23 cellular contexts compared by ENCODE assay signal in the genomic region with DNA sequence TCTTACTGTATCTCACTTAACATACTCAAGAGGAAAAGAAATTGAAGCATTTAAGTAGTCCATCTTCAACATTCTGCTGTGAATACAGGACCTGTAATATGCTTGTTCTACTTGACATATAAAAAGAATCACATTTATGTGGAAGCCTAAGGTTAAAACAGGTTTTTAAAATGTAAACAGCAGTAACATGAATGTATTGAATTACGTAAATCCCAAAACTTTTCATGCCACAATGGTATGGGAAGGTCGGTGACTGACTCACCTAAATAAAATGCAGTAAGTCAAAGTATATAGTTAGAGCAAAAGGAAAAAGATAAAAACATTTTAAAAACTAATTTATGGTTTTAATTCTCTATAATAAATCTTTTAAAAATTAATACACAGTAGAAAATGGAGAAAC.
DNase-seq lines count a peak whose midpoint lies in the region; ATAC-seq and TF ChIP-seq lines count a peak whose summit lies in the region.
"Had no signal": no experiment of that assay in that cellular context is flagged by ENCODE, and none has a peak within 500 bp of the region (broad histone marks: within the 10 kb centered on the region; RNA-seq: fewer than 3 reads in every experiment).

No MANE protein-coding gene starts in this region.

- no peaks in the 10 kb centered on the region for H3K36me3 Mint-ChIP-seq in GM23338 (ENCODE audit: low read depth)
- H3K36me3 Mint-ChIP-seq in T-helper 2 cell treated with Interferon-gamma antibody and Interleukin-4, amounts not matched to agents 5 μg/mL and 100 μg/mL, for 36 hours (ENCODE audit: low read depth), result no peaks in the 10 kb centered on the region
- H3K36me3 Mint-ChIP-seq: IgD-negative memory B cell; memory B cell; natural killer cell treated with Interleukin-12 subunit alpha and Interleukin-12 subunit beta and Interleukin-15 and Interleukin-18, amount 100 ng/mL, for 72 hours had no signal

- no peaks in the 10 kb centered on the region for H3F3A ChIP-seq in GM23338 (replicated peaks; ENCODE audit: low read depth)

- peaks cover 7% of the 10 kb centered on the region; the same call in 1 of the 2 replicates for H3K4me1 ChIP-seq in GM23338 (ENCODE audit: insufficient read depth)
- H3K4me1 ChIP-seq in adipocyte (ENCODE audit: control insufficient read depth, insufficient read depth, low read length), result peaks cover 21% of the 10 kb centered on the region
- peaks cover 16% of the 10 kb centered on the region for H3K4me1 ChIP-seq in osteoblast (ENCODE audit: insufficient read depth, low read length)
- H3K4me1 ChIP-seq: upper lobe of left lung had no signal

- H3K27ac ChIP-seq in GM23338 (ENCODE audit: low read depth) (no peak overlapping the region), osteoblast (ENCODE audit: low read depth, low read length) (no peak overlapping the region)
- H3K27ac ChIP-seq: body of pancreas, upper lobe of left lung had no signal

- DNase-seq in GM23338 (ENCODE audit: low spot score) (no peak), adipocyte (ENCODE audit: low read depth) (peak; percentile 60), epithelial cell of esophagus (ENCODE audit: low read depth) (peak; percentile 88), osteoblast (ENCODE audit: insufficient read length, low spot score, missing footprints) (peak; percentile 23), NCI-H524 treated with DMSO at 0.1 percent for 48 hours (lab: John Stamatoyannopoulos, UW) (no peak), islet precursor cell (no peak)
- no peak for DNase-seq in T-helper 2 cell treated with Interferon-gamma antibody and Interleukin-4, amounts not matched to agents 5 μg/mL and 100 μg/mL, for 36 hours (ENCODE audit: low spot score)
- DNase-seq: activated CD4-positive, alpha-beta T cell treated with anti-CD3 and anti-CD28 coated beads for 1 hour; activated naive CD4-positive, alpha-beta T cell treated with anti-CD3 and anti-CD28 coated beads, Interleukin-2, amount 50 U/mL, for 16 hours; activated T-cell treated with anti-CD3 and anti-CD28 coated beads, Interleukin-2, amount 50 U/mL, for 72 hours; AML-193; body of pancreas; MM.1S; NCI-H1694; NCI-H2227 treated with DMSO at 0.1 percent for 48 hours; stimulated activated naive CD8-positive, alpha-beta T cell treated with anti-CD3 and anti-CD28 coated beads, Interleukin-15, amount 100 ng/mL, for 72 hours; upper lobe of left lung had no signal

- H3K9ac ChIP-seq in adipocyte (ENCODE audit: low read length), result no peak overlapping the region

- H3K27me3 ChIP-seq in GM23338 (ENCODE audit: insufficient read depth) (no peaks in the 10 kb centered on the region), adipocyte (replicated peaks; ENCODE audit: control insufficient read depth, insufficient read depth, low read length) (no peaks in the 10 kb centered on the region), osteoblast (ENCODE audit: insufficient read depth, low read length) (no peaks in the 10 kb centered on the region)
- H3K27me3 ChIP-seq: body of pancreas, upper lobe of left lung had no signal

- H3K27ac Mint-ChIP-seq in GM23338, result no peak overlapping the region
- H3K27ac Mint-ChIP-seq in T-helper 2 cell treated with Interferon-gamma antibody and Interleukin-4, amounts not matched to agents 5 μg/mL and 100 μg/mL, for 36 hours, result no peak overlapping the region
- H3K27ac Mint-ChIP-seq: activated T-cell treated with anti-CD3 and anti-CD28 coated beads, Interleukin-2, amount 50 U/mL, for 72 hours; dendritic cell treated with granulocyte-macrophage colony-stimulating factor and Interleukin-4, amounts not matched to agents 40 ng/mL and 50 ng/mL, for 4 days; IgD-negative memory B cell; memory B cell; natural killer cell treated with Interleukin-12 subunit alpha and Interleukin-12 subunit beta and Interleukin-15 and Interleukin-18, amount 100 ng/mL, for 72 hours; stimulated activated naive CD8-positive, alpha-beta T cell treated with anti-CD3 and anti-CD28 coated beads, Interleukin-15, amount 100 ng/mL, for 72 hours had no signal

- H3K9me3 ChIP-seq in adipocyte (ENCODE audit: control insufficient read depth, low read length) (peaks cover 4% of the 10 kb centered on the region), osteoblast (ENCODE audit: low read depth, low read length) (no peaks in the 10 kb centered on the region)
- H3K9me3 ChIP-seq: body of pancreas, upper lobe of left lung had no signal

- H3K27me3 Mint-ChIP-seq in GM23338 (ENCODE audit: insufficient read depth, low read depth, poor library complexity), result peaks cover 1% of the 10 kb centered on the region
- peaks cover 7% of the 10 kb centered on the region for H3K27me3 Mint-ChIP-seq in T-helper 2 cell treated with Interferon-gamma antibody and Interleukin-4, amounts not matched to agents 5 μg/mL and 100 μg/mL, for 36 hours (ENCODE audit: low read depth)

- no peak for TF ChIP-seq CTCF in GM23338 (conservative IDR thresholded peaks at IDR 0.05; ENCODE audit: low read depth in 2 of 2)
- TF ChIP-seq CTCF in epithelial cell of esophagus (IDR thresholded peaks at IDR 0.05; ENCODE audit: insufficient read depth, low read depth, low read length, missing control alignments), result no peak
- TF ChIP-seq CTCF in osteoblast (IDR thresholded peaks at IDR 0.05; ENCODE audit: extremely low read depth, low read depth, low read length), result no peak

- H3K4me3 Mint-ChIP-seq in GM23338, result no peak overlapping the region
- no peak overlapping the region for H3K4me3 Mint-ChIP-seq in T-helper 2 cell treated with Interferon-gamma antibody and Interleukin-4, amounts not matched to agents 5 μg/mL and 100 μg/mL, for 36 hours
- H3K4me3 Mint-ChIP-seq: activated T-cell treated with anti-CD3 and anti-CD28 coated beads, Interleukin-2, amount 50 U/mL, for 72 hours; dendritic cell treated with granulocyte-macrophage colony-stimulating factor and Interleukin-4, amounts not matched to agents 40 ng/mL and 50 ng/mL, for 4 days; IgD-negative memory B cell; memory B cell; natural killer cell treated with Interleukin-12 subunit alpha and Interleukin-12 subunit beta and Interleukin-15 and Interleukin-18, amount 100 ng/mL, for 72 hours; stimulated activated naive CD8-positive, alpha-beta T cell treated with anti-CD3 and anti-CD28 coated beads, Interleukin-15, amount 100 ng/mL, for 72 hours had no signal

- H3K79me2 ChIP-seq in GM23338 (replicated peaks; ENCODE audit: insufficient read depth), result no peaks in the 10 kb centered on the region
- no peaks in the 10 kb centered on the region for H3K79me2 ChIP-seq in osteoblast (ENCODE audit: insufficient read depth, low read length)

- H3K9me2 ChIP-seq in GM23338 (ENCODE audit: insufficient read depth), result no peaks in the 10 kb centered on the region

- peaks cover 21% of the 10 kb centered on the region for H3K4me1 Mint-ChIP-seq in GM23338
- no peaks in the 10 kb centered on the region for H3K4me1 Mint-ChIP-seq in T-helper 2 cell treated with Interferon-gamma antibody and Interleukin-4, amounts not matched to agents 5 μg/mL and 100 μg/mL, for 36 hours (ENCODE audit: low read depth)
- H3K4me1 Mint-ChIP-seq: IgD-negative memory B cell; memory B cell; stimulated activated naive CD8-positive, alpha-beta T cell treated with anti-CD3 and anti-CD28 coated beads, Interleukin-15, amount 100 ng/mL, for 72 hours had no signal

- ATAC-seq in GM23338, result no peak
- ATAC-seq in activated CD4-positive, CD25-positive, alpha-beta regulatory T cell treated with anti-CD3 and anti-CD28 coated beads, Interleukin-2, amount 50 U/mL, for 24 hours, result no peak
- ATAC-seq: activated T-cell treated with anti-CD3 and anti-CD28 coated beads, Interleukin-2, amount 50 U/mL, for 72 hours; body of pancreas; natural killer cell treated with Interleukin-12 subunit alpha and Interleukin-12 subunit beta and Interleukin-15 and Interleukin-18, amount 100 ng/mL, for 72 hours; SK-N-SH treated with all-trans-retinoic acid at 6 μM for 48 hours; stimulated activated naive CD8-positive, alpha-beta T cell treated with anti-CD3 and anti-CD28 coated beads, Interleukin-15, amount 100 ng/mL, for 72 hours had no signal

- H3K36me3 ChIP-seq in GM23338 (ENCODE audit: insufficient read depth), result no peaks in the 10 kb centered on the region
- H3K36me3 ChIP-seq in adipocyte (ENCODE audit: control insufficient read depth, insufficient read depth, low read length, severe bottlenecking), result no peaks in the 10 kb centered on the region
- no peaks in the 10 kb centered on the region for H3K36me3 ChIP-seq in osteoblast (ENCODE audit: insufficient read depth, low read length)
- H3K36me3 ChIP-seq: upper lobe of left lung had no signal

- no peaks in the 10 kb centered on the region for H3K9me3 Mint-ChIP-seq in GM23338
- H3K9me3 Mint-ChIP-seq in T-helper 2 cell treated with Interferon-gamma antibody and Interleukin-4, amounts not matched to agents 5 μg/mL and 100 μg/mL, for 36 hours, result no peaks in the 10 kb centered on the region
- H3K9me3 Mint-ChIP-seq: activated T-cell treated with anti-CD3 and anti-CD28 coated beads, Interleukin-2, amount 50 U/mL, for 72 hours; dendritic cell treated with granulocyte-macrophage colony-stimulating factor and Interleukin-4, amounts not matched to agents 40 ng/mL and 50 ng/mL, for 4 days; natural killer cell treated with Interleukin-12 subunit alpha and Interleukin-12 subunit beta and Interleukin-15 and Interleukin-18, amount 100 ng/mL, for 72 hours; stimulated activated naive CD8-positive, alpha-beta T cell treated with anti-CD3 and anti-CD28 coated beads, Interleukin-15, amount 100 ng/mL, for 72 hours had no signal

- H3K4me3 ChIP-seq in GM23338, result no peak overlapping the region
- no peak overlapping the region for H3K4me3 ChIP-seq in adipocyte (ENCODE audit: low read length)
- H3K4me3 ChIP-seq in epithelial cell of esophagus (ENCODE audit: low read length), result no peak overlapping the region
- H3K4me3 ChIP-seq in osteoblast (ENCODE audit: insufficient read depth, low read length), result no peak overlapping the region
- H3K4me3 ChIP-seq: body of pancreas, upper lobe of left lung had no signal

- H4K20me1 ChIP-seq in GM23338 (replicated peaks; ENCODE audit: insufficient read depth) (no peaks in the 10 kb centered on the region), osteoblast (ENCODE audit: insufficient read depth, low read length) (no peaks in the 10 kb centered on the region)

- H3K4me2 ChIP-seq in GM23338 (no peak overlapping the region), osteoblast (ENCODE audit: insufficient read depth, low read length) (no peak overlapping the region)

- peak overlapping the region; percentile 72; the same call in 1 of the 2 replicates for H2AFZ ChIP-seq in GM23338
- no peak overlapping the region for H2AFZ ChIP-seq in osteoblast (ENCODE audit: low read length)

TF ChIP-seq in GM23338, 12 proteins besides CTCF, POLR2A, EP300 and RAD21 (continues in another document):
- TF ChIP-seq POLR2AphosphoS5 (IDR thresholded peaks at IDR 0.05; ENCODE audit: low read depth) (no peak), STAT1 (IDR thresholded peaks at IDR 0.05; ENCODE audit: unreplicated experiment) (no peak)

Comparison
In these comparisons a context has a peak if more than half of its experiments do, and no peak if none do; other contexts are left out.
1. DNase-seq: peak in adipocyte (single experiment), epithelial cell of esophagus (single experiment) and osteoblast (single experiment); none in GM23338 (single experiment), NCI-H524 treated with DMSO at 0.1 percent for 48 hours (single experiment), islet precursor cell (single experiment) and T-helper 2 cell treated with Interferon-gamma antibody and Interleukin-4, amounts not matched to agents 5 μg/mL and 100 μg/mL, for 36 hours (single experiment).